Comparison of ENCODE assay signal across 9 cellular contexts in the genomic region with DNA sequence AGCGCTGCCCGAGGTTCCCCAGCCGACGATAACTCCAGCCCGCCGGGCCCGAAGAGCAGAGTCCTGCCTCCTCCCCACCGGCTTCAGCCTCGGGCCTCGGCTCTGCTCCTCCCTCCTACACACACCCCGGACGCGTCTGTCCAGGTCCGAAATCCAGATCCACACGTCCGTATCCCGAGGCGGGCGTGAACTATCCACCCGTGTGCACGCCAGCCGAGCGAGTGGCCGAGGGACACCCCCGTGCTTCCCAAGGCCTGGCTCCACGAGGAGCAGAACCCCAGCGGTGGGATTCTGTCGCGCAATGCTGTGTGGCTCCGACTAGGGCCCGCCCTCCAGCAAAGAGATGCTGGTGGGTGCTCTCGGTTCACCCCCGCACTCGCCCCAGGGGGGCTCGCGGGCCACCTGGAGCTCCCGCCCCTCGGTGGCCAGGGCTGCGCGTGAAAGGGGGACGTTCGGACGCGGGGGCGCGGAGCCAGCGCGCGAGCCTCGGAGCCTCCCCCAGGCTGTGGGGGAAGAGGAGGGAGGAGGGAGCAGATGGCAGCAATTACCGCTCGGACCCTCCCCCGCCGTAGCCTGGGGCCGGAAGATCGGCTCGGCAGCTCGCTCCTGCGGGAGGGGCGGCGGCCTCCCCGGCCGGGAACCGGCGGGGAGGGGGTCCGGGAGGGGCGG. TPM values are rescaled to one million over a fixed set of nuclear protein-coding genes. Genes with fewer than 3 reads are reported as not detected.
DNase-seq lines count a peak whose midpoint lies in the region; ATAC-seq and TF ChIP-seq lines count a peak whose summit lies in the region.
"Had no signal": no experiment of that assay in that cellular context is flagged by ENCODE, and none has a peak within 500 bp of the region (broad histone marks: within the 10 kb centered on the region; RNA-seq: fewer than 3 reads in every experiment).

No MANE protein-coding gene starts in this region.

- peak in 1 of 2 donors; percentile 27 for TF ChIP-seq POLR2A in uterus (IDR thresholded peaks at IDR 0.05)
- no peak for TF ChIP-seq POLR2A in adrenal gland (IDR thresholded peaks at IDR 0.05)

- H3K36me3 ChIP-seq in duodenal mucosa (ENCODE audit: control insufficient read depth in 1 of 2, insufficient read depth in 2 of 2, low read length in 2 of 2) (no peaks in the 10 kb centered on the region), mucosa of stomach (ENCODE audit: control insufficient read depth, insufficient read depth, low read length) (no peaks in the 10 kb centered on the region), uterus (no peaks in the 10 kb centered on the region), adrenal gland (replicated peaks in 1 of 2) (no peaks in the 10 kb centered on the region)

- no peak for TF ChIP-seq CTCF in uterus (IDR thresholded peaks at IDR 0.05)
- TF ChIP-seq CTCF in adrenal gland (IDR thresholded peaks at IDR 0.05), result no peak

- ATAC-seq in GM21367 (IDR thresholded peaks at IDR 0.05; ENCODE audit: unreplicated experiment) (no peak), GM19035 (IDR thresholded peaks at IDR 0.05; ENCODE audit: unreplicated experiment) (no peak)
- ATAC-seq: left lobe of liver had no signal

- WGBS in adrenal gland, 4 donors, result 5 to 20% (median 9%) methylated on average over 20 to 67 of the region's 67 CpGs

- H3K9ac ChIP-seq in duodenal mucosa (ENCODE audit: low read depth in 1 of 2, low read length in 2 of 2) (no peak overlapping the region), mucosa of stomach (ENCODE audit: low read length) (peak overlapping the region; percentile 48)

- H3K9me3 ChIP-seq in duodenal mucosa (ENCODE audit: control insufficient read depth in 1 of 2, low read length in 2 of 2) (no peaks in the 10 kb centered on the region), mucosa of stomach (ENCODE audit: control insufficient read depth, low read length) (no peaks in the 10 kb centered on the region), uterus (no peaks in the 10 kb centered on the region), adrenal gland (replicated peaks in 1 of 3) (no peaks in the 10 kb centered on the region)

- intact Hi-C loops in uterus (cut with DNase I; ENCODE audit: low total_unique reads) (no loop called here), adrenal gland (cut with DNase I) (no loop called here)

- H3K27ac ChIP-seq in duodenal mucosa (ENCODE audit: low read depth, low read length) (no peak overlapping the region), uterus (peak overlapping the region; percentile 31 to 71), adrenal gland (no peak overlapping the region)

- H3K4me3 ChIP-seq in duodenal mucosa (ENCODE audit: low read depth in 1 of 2, low read length in 2 of 2) (peak overlapping the region; percentile 19 to 51), mucosa of stomach (ENCODE audit: low read length) (no peak overlapping the region), uterus (peak overlapping the region; percentile 32 to 34), adrenal gland (peak overlapping the region in 1 of 4 donors; percentile 59)

- peaks cover 9 to 14% of the 10 kb centered on the region in 2 donors for H3K4me1 ChIP-seq in duodenal mucosa (ENCODE audit: control insufficient read depth in 1 of 2, insufficient read depth in 2 of 2, low read length in 2 of 2)
- peaks cover 13% of the 10 kb centered on the region for H3K4me1 ChIP-seq in mucosa of stomach (ENCODE audit: control insufficient read depth, insufficient read depth, low read length)
- H3K4me1 ChIP-seq in uterus, result peaks cover 0 to 19% of the 10 kb centered on the region in 2 donors
- H3K4me1 ChIP-seq in adrenal gland (replicated peaks in 1 of 2), result peaks cover 6 to 11% of the 10 kb centered on the region in 2 donors

- peak; percentile 58 for DNase-seq in activated effector memory CD4-positive, alpha-beta T cell treated with anti-CD3 and anti-CD28 coated beads, Interleukin-2, amount 50 U/mL, for 16 hours
- DNase-seq in activated effector memory CD4-positive, alpha-beta T cell treated with Interleukin-2 at 50 U/mL for 16 hours, result no peak
- DNase-seq in uterus (peak in 1 of 2 donors; percentile 53), adrenal gland (no peak)

- H3K27me3 ChIP-seq in duodenal mucosa (ENCODE audit: control insufficient read depth in 1 of 2, insufficient read depth in 2 of 2, low read length in 2 of 2), result peaks cover 49 to 53% of the 10 kb centered on the region in 2 donors
- H3K27me3 ChIP-seq in mucosa of stomach (ENCODE audit: control insufficient read depth, insufficient read depth, low read length), result peaks cover 43% of the 10 kb centered on the region
- peaks cover 0 to 12% of the 10 kb centered on the region in 2 donors for H3K27me3 ChIP-seq in uterus
- peaks cover 7% of the 10 kb centered on the region for H3K27me3 ChIP-seq in adrenal gland

RNA-seq across cellular contexts. Expression of gene ANKRD33, which starts 18.9 kb away (rescaled TPM):
- 1 to 10 TPM in 1 of 4 donors, under 1 TPM in 2, not detected in 1; 0.14 to 2.9 (median 0.27) TPM for total RNA-seq in uterus
- under 1 TPM in 1 of 8 donors, not detected in 7; 0.41 TPM for total RNA-seq in adrenal gland
- polyA plus RNA-seq in adrenal gland, result under 1 TPM in 1 of 3 donors, not detected in 2; 0.24 TPM
- total RNA-seq: left lobe of liver had no signal

RNA-seq across cellular contexts. Expression of gene FIGNL2, which starts 20.4 kb away (rescaled TPM):
- total RNA-seq in uterus (1 to 10 TPM in 2 of 4 donors, not detected in 2; 1.7 to 2.7 TPM), adrenal gland (under 1 TPM in 7 of 8 donors, not detected in 1; 0.23 to 0.32 (median 0.26) TPM)
- polyA plus RNA-seq in adrenal gland, result under 1 TPM; 0.04 to 0.17 (median 0.16) TPM

RNA-seq across cellular contexts. Expression of gene ACVRL1, which starts 38.3 kb away (rescaled TPM):
- 100 to 1,000 TPM in 3 of 4 donors, 10 to 100 TPM in 1; 52.1 to 161 (median 127) TPM for total RNA-seq in uterus
- total RNA-seq in adrenal gland, result 100 to 1,000 TPM in 1 of 8 donors, 10 to 100 TPM in 7; 33.6 to 117 (median 52.4) TPM
- 10 to 100 TPM in 2 of 3 donors, 1 to 10 TPM in 1; 7.8 to 29.4 (median 27.6) TPM for polyA plus RNA-seq in adrenal gland

Comparison
In these comparisons a context has a peak if more than half of its experiments do, and no peak if none do; other contexts are left out.
1. H3K27ac ChIP-seq: peak in uterus (2 of 2); none in duodenal mucosa (single experiment) and adrenal gland (0 of 5).